In the genomic region with DNA sequence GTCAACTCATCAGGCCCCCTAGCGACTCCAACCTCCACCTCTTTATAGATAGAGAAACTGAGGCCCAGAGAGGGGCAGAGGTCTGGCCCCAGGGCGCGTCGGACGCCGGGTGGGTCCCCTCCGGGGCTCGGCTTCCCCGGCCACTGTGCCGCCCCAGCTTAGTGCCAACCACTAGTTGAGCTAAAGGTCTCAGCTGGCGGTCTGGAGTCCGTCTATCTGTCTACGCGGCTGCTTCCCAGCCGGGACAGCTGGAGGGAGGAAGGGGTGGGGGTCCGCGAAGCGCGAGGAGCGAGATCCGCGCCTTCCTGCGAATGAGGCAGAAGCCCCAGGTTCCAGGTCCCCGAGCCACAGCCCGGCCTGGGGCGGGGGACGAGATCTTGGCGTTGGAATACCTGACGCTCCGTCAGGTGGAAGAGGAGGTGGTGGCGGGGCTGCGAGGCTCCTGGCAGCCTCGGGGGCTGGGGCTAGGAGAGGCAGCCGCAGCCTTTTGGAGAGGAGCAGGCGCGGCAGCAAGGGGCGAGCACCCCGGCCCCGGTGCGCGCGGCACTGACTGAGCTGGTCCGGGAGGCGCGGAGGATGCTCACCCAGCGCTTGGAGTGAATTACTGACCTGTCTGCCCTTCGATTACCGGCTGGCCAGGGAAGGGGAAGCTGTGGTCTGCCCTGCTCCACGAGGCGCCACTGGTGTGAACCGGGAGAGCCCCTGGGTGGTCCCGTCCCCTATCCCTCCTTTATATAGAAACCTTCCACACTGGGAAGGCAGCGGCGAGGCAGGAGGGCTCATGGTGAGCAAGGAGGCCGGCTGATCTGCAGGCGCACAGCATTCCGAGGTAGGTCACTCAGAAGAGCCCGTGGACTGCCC, we compare ENCODE assay signal across 1 cellular context.
TF ChIP-seq lines count a peak whose summit lies in the region.

No MANE protein-coding gene starts in this region.

TF ChIP-seq in K562, 482 proteins besides CTCF, POLR2A, EP300 and RAD21 (continued from another document):
- TF ChIP-seq ZNF444 (CRISPR knock-in tag; IDR thresholded peaks at IDR 0.05) (no peak), ZFPM2 (CRISPR knock-in tag; IDR thresholded peaks at IDR 0.05) (no peak), NFIC (IDR thresholded peaks at IDR 0.05) (no peak), ZBED1 (IDR thresholded peaks at IDR 0.05) (no peak), KDM5B (IDR thresholded peaks at IDR 0.05; ENCODE audit: insufficient replicate concordance, low read depth, low read length) (no peak)
- TF ChIP-seq, protein P1, sequence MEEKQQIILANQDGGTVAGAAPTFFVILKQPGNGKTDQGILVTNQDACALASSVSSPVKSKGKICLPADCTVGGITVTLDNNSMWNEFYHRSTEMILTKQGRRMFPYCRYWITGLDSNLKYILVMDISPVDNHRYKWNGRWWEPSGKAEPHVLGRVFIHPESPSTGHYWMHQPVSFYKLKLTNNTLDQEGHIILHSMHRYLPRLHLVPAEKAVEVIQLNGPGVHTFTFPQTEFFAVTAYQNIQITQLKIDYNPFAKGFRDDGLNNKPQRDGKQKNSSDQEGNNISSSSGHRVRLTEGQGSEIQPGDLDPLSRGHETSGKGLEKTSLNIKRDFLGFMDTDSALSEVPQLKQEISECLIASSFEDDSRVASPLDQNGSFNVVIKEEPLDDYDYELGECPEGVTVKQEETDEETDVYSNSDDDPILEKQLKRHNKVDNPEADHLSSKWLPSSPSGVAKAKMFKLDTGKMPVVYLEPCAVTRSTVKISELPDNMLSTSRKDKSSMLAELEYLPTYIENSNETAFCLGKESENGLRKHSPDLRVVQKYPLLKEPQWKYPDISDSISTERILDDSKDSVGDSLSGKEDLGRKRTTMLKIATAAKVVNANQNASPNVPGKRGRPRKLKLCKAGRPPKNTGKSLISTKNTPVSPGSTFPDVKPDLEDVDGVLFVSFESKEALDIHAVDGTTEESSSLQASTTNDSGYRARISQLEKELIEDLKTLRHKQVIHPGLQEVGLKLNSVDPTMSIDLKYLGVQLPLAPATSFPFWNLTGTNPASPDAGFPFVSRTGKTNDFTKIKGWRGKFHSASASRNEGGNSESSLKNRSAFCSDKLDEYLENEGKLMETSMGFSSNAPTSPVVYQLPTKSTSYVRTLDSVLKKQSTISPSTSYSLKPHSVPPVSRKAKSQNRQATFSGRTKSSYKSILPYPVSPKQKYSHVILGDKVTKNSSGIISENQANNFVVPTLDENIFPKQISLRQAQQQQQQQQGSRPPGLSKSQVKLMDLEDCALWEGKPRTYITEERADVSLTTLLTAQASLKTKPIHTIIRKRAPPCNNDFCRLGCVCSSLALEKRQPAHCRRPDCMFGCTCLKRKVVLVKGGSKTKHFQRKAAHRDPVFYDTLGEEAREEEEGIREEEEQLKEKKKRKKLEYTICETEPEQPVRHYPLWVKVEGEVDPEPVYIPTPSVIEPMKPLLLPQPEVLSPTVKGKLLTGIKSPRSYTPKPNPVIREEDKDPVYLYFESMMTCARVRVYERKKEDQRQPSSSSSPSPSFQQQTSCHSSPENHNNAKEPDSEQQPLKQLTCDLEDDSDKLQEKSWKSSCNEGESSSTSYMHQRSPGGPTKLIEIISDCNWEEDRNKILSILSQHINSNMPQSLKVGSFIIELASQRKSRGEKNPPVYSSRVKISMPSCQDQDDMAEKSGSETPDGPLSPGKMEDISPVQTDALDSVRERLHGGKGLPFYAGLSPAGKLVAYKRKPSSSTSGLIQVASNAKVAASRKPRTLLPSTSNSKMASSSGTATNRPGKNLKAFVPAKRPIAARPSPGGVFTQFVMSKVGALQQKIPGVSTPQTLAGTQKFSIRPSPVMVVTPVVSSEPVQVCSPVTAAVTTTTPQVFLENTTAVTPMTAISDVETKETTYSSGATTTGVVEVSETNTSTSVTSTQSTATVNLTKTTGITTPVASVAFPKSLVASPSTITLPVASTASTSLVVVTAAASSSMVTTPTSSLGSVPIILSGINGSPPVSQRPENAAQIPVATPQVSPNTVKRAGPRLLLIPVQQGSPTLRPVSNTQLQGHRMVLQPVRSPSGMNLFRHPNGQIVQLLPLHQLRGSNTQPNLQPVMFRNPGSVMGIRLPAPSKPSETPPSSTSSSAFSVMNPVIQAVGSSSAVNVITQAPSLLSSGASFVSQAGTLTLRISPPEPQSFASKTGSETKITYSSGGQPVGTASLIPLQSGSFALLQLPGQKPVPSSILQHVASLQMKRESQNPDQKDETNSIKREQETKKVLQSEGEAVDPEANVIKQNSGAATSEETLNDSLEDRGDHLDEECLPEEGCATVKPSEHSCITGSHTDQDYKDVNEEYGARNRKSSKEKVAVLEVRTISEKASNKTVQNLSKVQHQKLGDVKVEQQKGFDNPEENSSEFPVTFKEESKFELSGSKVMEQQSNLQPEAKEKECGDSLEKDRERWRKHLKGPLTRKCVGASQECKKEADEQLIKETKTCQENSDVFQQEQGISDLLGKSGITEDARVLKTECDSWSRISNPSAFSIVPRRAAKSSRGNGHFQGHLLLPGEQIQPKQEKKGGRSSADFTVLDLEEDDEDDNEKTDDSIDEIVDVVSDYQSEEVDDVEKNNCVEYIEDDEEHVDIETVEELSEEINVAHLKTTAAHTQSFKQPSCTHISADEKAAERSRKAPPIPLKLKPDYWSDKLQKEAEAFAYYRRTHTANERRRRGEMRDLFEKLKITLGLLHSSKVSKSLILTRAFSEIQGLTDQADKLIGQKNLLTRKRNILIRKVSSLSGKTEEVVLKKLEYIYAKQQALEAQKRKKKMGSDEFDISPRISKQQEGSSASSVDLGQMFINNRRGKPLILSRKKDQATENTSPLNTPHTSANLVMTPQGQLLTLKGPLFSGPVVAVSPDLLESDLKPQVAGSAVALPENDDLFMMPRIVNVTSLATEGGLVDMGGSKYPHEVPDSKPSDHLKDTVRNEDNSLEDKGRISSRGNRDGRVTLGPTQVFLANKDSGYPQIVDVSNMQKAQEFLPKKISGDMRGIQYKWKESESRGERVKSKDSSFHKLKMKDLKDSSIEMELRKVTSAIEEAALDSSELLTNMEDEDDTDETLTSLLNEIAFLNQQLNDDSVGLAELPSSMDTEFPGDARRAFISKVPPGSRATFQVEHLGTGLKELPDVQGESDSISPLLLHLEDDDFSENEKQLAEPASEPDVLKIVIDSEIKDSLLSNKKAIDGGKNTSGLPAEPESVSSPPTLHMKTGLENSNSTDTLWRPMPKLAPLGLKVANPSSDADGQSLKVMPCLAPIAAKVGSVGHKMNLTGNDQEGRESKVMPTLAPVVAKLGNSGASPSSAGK (IDR thresholded peaks at IDR 0.05): no peak
